9 cellular contexts compared by ENCODE assay signal in the genomic region with DNA sequence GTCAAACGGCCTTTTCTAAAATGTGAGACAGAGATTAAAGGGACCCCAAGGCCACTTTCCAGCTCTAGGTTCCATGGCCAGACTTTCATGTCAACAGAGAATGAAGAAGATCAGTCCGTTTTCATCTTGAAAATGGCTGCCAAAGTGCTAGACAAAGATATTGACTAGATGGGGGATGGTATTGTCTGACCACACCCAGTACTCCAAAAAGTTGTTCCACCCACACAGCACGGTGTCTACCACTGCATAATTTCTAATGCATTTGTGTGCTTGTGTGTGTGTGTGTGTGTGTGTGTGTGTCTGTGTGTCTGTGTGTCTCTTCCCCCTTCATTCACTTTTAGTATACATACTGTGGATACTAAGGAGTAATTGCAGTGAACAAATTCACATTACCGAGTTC. TPM values are rescaled to one million over a fixed set of nuclear protein-coding genes. Genes with fewer than 3 reads are reported as not detected.
DNase-seq lines count a peak whose midpoint lies in the region; ATAC-seq, FAIRE-seq and TF ChIP-seq lines count a peak whose summit lies in the region.
"Had no signal": no experiment of that assay in that cellular context is flagged by ENCODE, and none has a peak within 500 bp of the region (broad histone marks: within the 10 kb centered on the region; RNA-seq: fewer than 3 reads in every experiment).

No MANE protein-coding gene starts in this region.

- no peak overlapping the region for H3K27ac ChIP-seq in substantia nigra (ENCODE audit: low read depth, low read length, poor library complexity, severe bottlenecking)

- no peak for TF ChIP-seq POLR2A in GM12892 (IDR thresholded peaks at IDR 0.05; ENCODE audit: low read depth, low read length)

- no peak for TF ChIP-seq CTCF in AG10803 (conservative IDR thresholded peaks at IDR 0.05; ENCODE audit: low read length)
- TF ChIP-seq CTCF in fibroblast of pulmonary artery (IDR thresholded peaks at IDR 0.05; ENCODE audit: low read length, missing control alignments) = no peak
- no peak for TF ChIP-seq CTCF in omental fat pad (IDR thresholded peaks at IDR 0.05)

- peak; percentile 25 for ATAC-seq in omental fat pad (ENCODE audit: low FRiP score)

- no peak for FAIRE-seq in GM12892 (lab: Jason Lieb, UNC)

- DNase-seq in AG10803 (ENCODE audit: low read depth) = peak; percentile 85
- peak; percentile 57 for DNase-seq in OCI-M1 (lab: John Stamatoyannopoulos, UW)
- DNase-seq in fibroblast of pulmonary artery (ENCODE audit: low read depth) = peak; percentile 86
- no peak for DNase-seq in omental fat pad (ENCODE audit: low spot score)
- no peak for DNase-seq in GM12892 (ENCODE audit: insufficient read length)
- DNase-seq in DMS53 (lab: John Stamatoyannopoulos, UW) = no peak
- DNase-seq in substantia nigra (lab: John Stamatoyannopoulos, UW) = no peak
- no peak for DNase-seq in stimulated activated CD4-positive, alpha-beta T cell treated with anti-CD3 and anti-CD28 coated beads, Interleukin-2, amount 100 ng/mL, for 48 hours

- peak overlapping the region; percentile 96 for H3K4me3 ChIP-seq in AG10803 (ENCODE audit: low read length)
- peak overlapping the region; percentile 96 for H3K4me3 ChIP-seq in fibroblast of pulmonary artery (replicated peaks; ENCODE audit: low read depth, low read length)

RNA-seq across cellular contexts. Expression of a gene that starts 1.3 kb away (rescaled TPM):
- 100 to 1,000 TPM; 155 to 361 (median 232) TPM for total RNA-seq in omental fat pad
- polyA plus RNA-seq in GM12892 (2012; ENCODE audit: missing spikeins) = not detected
- total RNA-seq: HT-29 had no signal

Comparison
In these comparisons a context has a peak if more than half of its experiments do, and no peak if none do; other contexts are left out.
1. DNase-seq: peak in AG10803 (single experiment), OCI-M1 (single experiment) and fibroblast of pulmonary artery (single experiment); none in omental fat pad (single experiment), GM12892 (single experiment), DMS53 (single experiment), substantia nigra (0 of 49) and stimulated activated CD4-positive, alpha-beta T cell treated with anti-CD3 and anti-CD28 coated beads, Interleukin-2, amount 100 ng/mL, for 48 hours (0 of 2).